In the genomic region with DNA sequence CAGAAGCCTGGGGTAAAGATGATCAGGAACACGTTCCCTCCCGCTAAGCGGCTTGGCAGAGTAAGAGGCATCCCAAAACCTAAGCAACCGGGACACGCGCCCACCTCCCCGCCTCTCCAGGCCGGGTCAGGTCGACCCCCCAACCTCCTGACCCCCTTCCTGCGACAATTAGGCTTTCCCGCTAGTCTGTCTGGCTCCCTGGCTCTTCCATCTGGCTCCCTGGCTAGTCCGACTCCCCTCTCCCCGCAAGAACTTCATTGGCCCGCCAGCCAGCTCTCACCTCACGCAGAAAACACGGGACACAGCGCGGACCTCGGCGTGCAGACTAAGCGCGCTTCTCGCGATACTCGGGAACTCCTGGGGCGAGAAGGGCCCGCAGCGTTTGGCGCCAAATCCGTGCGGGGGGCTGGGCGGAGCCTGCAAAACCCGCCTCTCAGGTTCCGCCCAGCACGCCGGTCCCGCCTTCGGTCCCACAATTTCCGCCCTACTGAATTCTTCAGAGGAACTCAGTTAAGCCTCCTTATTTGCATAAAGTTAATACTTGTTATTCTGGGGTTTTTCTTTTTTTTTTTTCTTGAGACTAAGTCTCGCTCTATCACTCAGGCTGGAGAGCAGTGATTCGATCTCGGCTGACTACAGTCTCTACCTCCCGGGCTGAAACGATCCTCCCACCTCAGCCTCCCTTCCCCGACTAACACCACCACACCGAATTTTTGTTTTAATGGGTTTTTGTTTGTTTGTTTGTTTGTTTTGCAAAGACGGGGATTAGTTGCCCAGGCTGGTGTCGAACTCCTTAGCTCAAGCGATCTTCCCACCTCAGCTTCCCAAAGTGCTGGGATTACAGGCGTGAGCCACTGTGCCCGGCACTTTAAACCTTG, we compare ENCODE assay signal across 1 cellular context.
A peak's percentile ranks its signal among the peaks of the same experiment; 100 is the strongest.
TF ChIP-seq lines count a peak whose summit lies in the region.

TIPIN (minus strand) TSS at position 327 of the 878 bp plus-strand sequence. CDS start 3,738 bp downstream, outside the sequence.

TF ChIP-seq in HepG2, 621 proteins besides CTCF, POLR2A, EP300 and RAD21 (continued from another document and continues in another):
- TF ChIP-seq ZSCAN20 (CRISPR knock-in tag; IDR thresholded peaks at IDR 0.05; ENCODE audit: borderline replicate concordance), result no peak; the same call in 1 of the 2 replicates
- TF ChIP-seq HDAC1 (CRISPR knock-in tag; IDR thresholded peaks at IDR 0.05), result peak; percentile 96
- TF ChIP-seq, protein P1, sequence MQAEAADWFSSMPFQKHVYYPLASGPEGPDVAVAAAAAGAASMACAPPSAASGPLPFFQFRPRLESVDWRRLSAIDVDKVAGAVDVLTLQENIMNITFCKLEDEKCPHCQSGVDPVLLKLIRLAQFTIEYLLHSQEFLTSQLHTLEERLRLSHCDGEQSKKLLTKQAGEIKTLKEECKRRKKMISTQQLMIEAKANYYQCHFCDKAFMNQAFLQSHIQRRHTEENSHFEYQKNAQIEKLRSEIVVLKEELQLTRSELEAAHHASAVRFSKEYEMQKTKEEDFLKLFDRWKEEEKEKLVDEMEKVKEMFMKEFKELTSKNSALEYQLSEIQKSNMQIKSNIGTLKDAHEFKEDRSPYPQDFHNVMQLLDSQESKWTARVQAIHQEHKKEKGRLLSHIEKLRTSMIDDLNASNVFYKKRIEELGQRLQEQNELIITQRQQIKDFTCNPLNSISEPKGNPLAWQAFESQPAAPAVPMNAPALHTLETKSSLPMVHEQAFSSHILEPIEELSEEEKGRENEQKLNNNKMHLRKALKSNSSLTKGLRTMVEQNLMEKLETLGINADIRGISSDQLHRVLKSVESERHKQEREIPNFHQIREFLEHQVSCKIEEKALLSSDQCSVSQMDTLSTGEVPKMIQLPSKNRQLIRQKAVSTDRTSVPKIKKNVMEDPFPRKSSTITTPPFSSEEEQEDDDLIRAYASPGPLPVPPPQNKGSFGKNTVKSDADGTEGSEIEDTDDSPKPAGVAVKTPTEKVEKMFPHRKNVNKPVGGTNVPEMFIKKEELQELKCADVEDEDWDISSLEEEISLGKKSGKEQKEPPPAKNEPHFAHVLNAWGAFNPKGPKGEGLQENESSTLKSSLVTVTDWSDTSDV (CRISPR knock-in tag; IDR thresholded peaks at IDR 0.05), result 0 out of 2 replicates have a peak, but pooled peaks have one; percentile 57
- TF ChIP-seq ZNF143 (CRISPR knock-in tag; IDR thresholded peaks at IDR 0.05), result peak; percentile 21; the same call in 1 of the 2 replicates
- peak; percentile 65; the same call in 1 of the 2 replicates for TF ChIP-seq ZNF891 (CRISPR knock-in tag; IDR thresholded peaks at IDR 0.05)
- TF ChIP-seq, protein P2, sequence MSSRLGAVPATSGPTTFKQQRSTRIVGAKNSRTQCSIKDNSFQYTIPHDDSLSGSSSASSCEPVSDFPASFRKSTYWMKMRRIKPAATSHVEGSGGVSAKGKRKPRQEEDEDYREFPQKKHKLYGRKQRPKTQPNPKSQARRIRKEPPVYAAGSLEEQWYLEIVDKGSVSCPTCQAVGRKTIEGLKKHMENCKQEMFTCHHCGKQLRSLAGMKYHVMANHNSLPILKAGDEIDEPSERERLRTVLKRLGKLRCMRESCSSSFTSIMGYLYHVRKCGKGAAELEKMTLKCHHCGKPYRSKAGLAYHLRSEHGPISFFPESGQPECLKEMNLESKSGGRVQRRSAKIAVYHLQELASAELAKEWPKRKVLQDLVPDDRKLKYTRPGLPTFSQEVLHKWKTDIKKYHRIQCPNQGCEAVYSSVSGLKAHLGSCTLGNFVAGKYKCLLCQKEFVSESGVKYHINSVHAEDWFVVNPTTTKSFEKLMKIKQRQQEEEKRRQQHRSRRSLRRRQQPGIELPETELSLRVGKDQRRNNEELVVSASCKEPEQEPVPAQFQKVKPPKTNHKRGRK (CRISPR knock-in tag; IDR thresholded peaks at IDR 0.05), result no peak
- peak; percentile 55 for TF ChIP-seq HDAC2 (CRISPR knock-in tag; IDR thresholded peaks at IDR 0.05)
- TF ChIP-seq, protein P3, sequence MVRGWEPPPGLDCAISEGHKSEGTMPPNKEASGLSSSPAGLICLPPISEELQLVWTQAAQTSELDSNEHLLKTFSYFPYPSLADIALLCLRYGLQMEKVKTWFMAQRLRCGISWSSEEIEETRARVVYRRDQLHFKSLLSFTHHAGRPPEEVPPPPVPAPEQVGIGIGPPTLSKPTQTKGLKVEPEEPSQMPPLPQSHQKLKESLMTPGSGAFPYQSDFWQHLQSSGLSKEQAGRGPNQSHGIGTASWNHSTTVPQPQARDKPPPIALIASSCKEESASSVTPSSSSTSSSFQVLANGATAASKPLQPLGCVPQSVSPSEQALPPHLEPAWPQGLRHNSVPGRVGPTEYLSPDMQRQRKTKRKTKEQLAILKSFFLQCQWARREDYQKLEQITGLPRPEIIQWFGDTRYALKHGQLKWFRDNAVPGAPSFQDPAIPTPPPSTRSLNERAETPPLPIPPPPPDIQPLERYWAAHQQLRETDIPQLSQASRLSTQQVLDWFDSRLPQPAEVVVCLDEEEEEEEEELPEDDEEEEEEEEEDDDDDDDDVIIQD (CRISPR knock-in tag; IDR thresholded peaks at IDR 0.05; ENCODE audit: low read depth), result peak; percentile 61; the same call in 1 of the 2 replicates
- TF ChIP-seq ZNF331 (CRISPR knock-in tag; IDR thresholded peaks at IDR 0.05), result peak; percentile 62; the same call in 1 of the 2 replicates
- TF ChIP-seq, protein P4, sequence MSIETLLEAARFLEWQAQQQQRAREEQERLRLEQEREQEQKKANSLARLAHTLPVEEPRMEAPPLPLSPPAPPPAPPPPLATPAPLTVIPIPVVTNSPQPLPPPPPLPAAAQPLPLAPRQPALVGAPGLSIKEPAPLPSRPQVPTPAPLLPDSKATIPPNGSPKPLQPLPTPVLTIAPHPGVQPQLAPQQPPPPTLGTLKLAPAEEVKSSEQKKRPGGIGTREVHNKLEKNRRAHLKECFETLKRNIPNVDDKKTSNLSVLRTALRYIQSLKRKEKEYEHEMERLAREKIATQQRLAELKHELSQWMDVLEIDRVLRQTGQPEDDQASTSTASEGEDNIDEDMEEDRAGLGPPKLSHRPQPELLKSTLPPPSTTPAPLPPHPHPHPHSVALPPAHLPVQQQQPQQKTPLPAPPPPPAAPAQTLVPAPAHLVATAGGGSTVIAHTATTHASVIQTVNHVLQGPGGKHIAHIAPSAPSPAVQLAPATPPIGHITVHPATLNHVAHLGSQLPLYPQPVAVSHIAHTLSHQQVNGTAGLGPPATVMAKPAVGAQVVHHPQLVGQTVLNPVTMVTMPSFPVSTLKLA (IDR thresholded peaks at IDR 0.05), result peak; percentile 24; the same call in 1 of the 2 replicates
- peak; percentile 35 for TF ChIP-seq AGO1 (IDR thresholded peaks at IDR 0.05; ENCODE audit: low read depth, low read length, poor library complexity, severe bottlenecking)
- TF ChIP-seq ZC3H13 (CRISPR knock-in tag; IDR thresholded peaks at IDR 0.05), result no peak
- peak; percentile 74; the same call in 1 of the 2 replicates for TF ChIP-seq ZNF431 (CRISPR knock-in tag; IDR thresholded peaks at IDR 0.05; ENCODE audit: borderline replicate concordance, low read depth)
- peak; percentile 58; the same call in 1 of the 2 replicates for TF ChIP-seq ZNF703 (CRISPR knock-in tag; IDR thresholded peaks at IDR 0.05; ENCODE audit: borderline replicate concordance)
- TF ChIP-seq ZNF567 (CRISPR knock-in tag; IDR thresholded peaks at IDR 0.05; ENCODE audit: borderline replicate concordance), result no peak
- no peak for TF ChIP-seq ZBTB14 (CRISPR knock-in tag; IDR thresholded peaks at IDR 0.05)
- TF ChIP-seq, protein P5, sequence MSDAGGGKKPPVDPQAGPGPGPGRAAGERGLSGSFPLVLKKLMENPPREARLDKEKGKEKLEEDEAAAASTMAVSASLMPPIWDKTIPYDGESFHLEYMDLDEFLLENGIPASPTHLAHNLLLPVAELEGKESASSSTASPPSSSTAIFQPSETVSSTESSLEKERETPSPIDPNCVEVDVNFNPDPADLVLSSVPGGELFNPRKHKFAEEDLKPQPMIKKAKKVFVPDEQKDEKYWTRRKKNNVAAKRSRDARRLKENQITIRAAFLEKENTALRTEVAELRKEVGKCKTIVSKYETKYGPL (CRISPR knock-in tag; IDR thresholded peaks at IDR 0.05), result peak; percentile 64; the same call in 1 of the 2 replicates
- no peak for TF ChIP-seq NCOA1 (CRISPR knock-in tag; IDR thresholded peaks at IDR 0.05)
- TF ChIP-seq MAZ (IDR thresholded peaks at IDR 0.05; ENCODE audit: borderline replicate concordance, low read depth, low read length), result 0 out of 2 replicates have a peak, but pooled peaks have one; percentile 30
- peak; percentile 69; the same call in 1 of the 2 replicates for TF ChIP-seq MAZ (CRISPR knock-in tag; IDR thresholded peaks at IDR 0.05; ENCODE audit: low read depth)
- TF ChIP-seq ZC3H4 (CRISPR knock-in tag; IDR thresholded peaks at IDR 0.05; ENCODE audit: borderline replicate concordance), result no peak
- TF ChIP-seq NFRKB (IDR thresholded peaks at IDR 0.05), result no peak
- TF ChIP-seq ZMYM3 (CRISPR knock-in tag; IDR thresholded peaks at IDR 0.05), result no peak
- TF ChIP-seq, protein P6, sequence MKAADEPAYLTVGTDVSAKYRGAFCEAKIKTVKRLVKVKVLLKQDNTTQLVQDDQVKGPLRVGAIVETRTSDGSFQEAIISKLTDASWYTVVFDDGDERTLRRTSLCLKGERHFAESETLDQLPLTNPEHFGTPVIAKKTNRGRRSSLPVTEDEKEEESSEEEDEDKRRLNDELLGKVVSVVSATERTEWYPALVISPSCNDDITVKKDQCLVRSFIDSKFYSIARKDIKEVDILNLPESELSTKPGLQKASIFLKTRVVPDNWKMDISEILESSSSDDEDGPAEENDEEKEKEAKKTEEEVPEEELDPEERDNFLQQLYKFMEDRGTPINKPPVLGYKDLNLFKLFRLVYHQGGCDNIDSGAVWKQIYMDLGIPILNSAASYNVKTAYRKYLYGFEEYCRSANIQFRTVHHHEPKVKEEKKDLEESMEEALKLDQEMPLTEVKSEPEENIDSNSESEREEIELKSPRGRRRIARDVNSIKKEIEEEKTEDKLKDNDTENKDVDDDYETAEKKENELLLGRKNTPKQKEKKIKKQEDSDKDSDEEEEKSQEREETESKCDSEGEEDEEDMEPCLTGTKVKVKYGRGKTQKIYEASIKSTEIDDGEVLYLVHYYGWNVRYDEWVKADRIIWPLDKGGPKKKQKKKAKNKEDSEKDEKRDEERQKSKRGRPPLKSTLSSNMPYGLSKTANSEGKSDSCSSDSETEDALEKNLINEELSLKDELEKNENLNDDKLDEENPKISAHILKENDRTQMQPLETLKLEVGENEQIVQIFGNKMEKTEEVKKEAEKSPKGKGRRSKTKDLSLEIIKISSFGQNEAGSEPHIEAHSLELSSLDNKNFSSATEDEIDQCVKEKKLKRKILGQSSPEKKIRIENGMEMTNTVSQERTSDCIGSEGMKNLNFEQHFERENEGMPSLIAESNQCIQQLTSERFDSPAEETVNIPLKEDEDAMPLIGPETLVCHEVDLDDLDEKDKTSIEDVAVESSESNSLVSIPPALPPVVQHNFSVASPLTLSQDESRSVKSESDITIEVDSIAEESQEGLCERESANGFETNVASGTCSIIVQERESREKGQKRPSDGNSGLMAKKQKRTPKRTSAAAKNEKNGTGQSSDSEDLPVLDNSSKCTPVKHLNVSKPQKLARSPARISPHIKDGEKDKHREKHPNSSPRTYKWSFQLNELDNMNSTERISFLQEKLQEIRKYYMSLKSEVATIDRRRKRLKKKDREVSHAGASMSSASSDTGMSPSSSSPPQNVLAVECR (CRISPR knock-in tag; IDR thresholded peaks at IDR 0.05; ENCODE audit: borderline replicate concordance), result peak; percentile 87
- TF ChIP-seq, protein P7, sequence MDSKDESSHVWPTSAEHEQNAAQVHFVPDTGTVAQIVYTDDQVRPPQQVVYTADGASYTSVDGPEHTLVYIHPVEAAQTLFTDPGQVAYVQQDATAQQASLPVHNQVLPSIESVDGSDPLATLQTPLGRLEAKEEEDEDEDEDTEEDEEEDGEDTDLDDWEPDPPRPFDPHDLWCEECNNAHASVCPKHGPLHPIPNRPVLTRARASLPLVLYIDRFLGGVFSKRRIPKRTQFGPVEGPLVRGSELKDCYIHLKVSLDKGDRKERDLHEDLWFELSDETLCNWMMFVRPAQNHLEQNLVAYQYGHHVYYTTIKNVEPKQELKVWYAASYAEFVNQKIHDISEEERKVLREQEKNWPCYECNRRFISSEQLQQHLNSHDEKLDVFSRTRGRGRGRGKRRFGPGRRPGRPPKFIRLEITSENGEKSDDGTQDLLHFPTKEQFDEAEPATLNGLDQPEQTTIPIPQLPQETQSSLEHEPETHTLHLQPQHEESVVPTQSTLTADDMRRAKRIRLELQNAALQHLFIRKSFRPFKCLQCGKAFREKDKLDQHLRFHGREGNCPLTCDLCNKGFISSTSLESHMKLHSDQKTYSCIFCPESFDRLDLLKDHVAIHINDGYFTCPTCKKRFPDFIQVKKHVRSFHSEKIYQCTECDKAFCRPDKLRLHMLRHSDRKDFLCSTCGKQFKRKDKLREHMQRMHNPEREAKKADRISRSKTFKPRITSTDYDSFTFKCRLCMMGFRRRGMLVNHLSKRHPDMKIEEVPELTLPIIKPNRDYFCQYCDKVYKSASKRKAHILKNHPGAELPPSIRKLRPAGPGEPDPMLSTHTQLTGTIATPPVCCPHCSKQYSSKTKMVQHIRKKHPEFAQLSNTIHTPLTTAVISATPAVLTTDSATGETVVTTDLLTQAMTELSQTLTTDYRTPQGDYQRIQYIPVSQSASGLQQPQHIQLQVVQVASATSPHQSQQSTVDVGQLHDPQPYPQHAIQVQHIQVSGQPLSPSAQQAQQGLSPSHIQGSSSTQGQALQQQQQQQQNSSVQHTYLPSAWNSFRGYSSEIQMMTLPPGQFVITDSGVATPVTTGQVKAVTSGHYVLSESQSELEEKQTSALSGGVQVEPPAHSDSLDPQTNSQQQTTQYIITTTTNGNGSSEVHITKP (CRISPR knock-in tag; IDR thresholded peaks at IDR 0.05; ENCODE audit: low read depth), result 0 out of 2 replicates have a peak, but pooled peaks have one; percentile 31
- TF ChIP-seq ZNF781 (CRISPR knock-in tag; IDR thresholded peaks at IDR 0.05; ENCODE audit: borderline replicate concordance, not compliant biosample characterization), result peak; percentile 68
- TF ChIP-seq ZNF577 (CRISPR knock-in tag; IDR thresholded peaks at IDR 0.05; ENCODE audit: borderline replicate concordance, low read depth), result peak; percentile 44; the same call in 1 of the 2 replicates
- no peak for TF ChIP-seq ZBTB46 (CRISPR knock-in tag; IDR thresholded peaks at IDR 0.05; ENCODE audit: borderline replicate concordance)
- no peak for TF ChIP-seq SETDB1 (CRISPR knock-in tag; IDR thresholded peaks at IDR 0.05; ENCODE audit: borderline replicate concordance)
- TF ChIP-seq TARDBP (CRISPR knock-in tag; IDR thresholded peaks at IDR 0.05), result peak; percentile 78
- TF ChIP-seq ZNF773 (CRISPR knock-in tag; IDR thresholded peaks at IDR 0.05; ENCODE audit: borderline replicate concordance), result 0 out of 2 replicates have a peak, but pooled peaks have one; percentile 36
